Comparison of ENCODE assay signal across 8 cellular contexts in genomic region chr2:120013569-120014223, GRCh38. TPM values are rescaled to one million over a fixed set of nuclear protein-coding genes. Genes with fewer than 3 reads are reported as not detected.
DNase-seq lines count a peak whose midpoint lies in the region; ATAC-seq and TF ChIP-seq lines count a peak whose summit lies in the region.

No MANE protein-coding gene starts in this region.

- TF ChIP-seq CTCF in A673 (conservative IDR thresholded peaks at IDR 0.05; ENCODE audit: low read depth, low read length) (no peak), osteocyte (IDR thresholded peaks at IDR 0.05) (no peak), GM13977 (IDR thresholded peaks at IDR 0.05; ENCODE audit: extremely low read depth, insufficient read depth, missing control alignments) (no peak)

- H3K36me3 ChIP-seq in A673 (ENCODE audit: insufficient read depth, low read length, poor library complexity, severe bottlenecking) (no peaks in the 10 kb centered on the region), SJSA1 (peaks cover 4% of the 10 kb centered on the region; the same call in 1 of the 2 replicates)

- DNase-seq in A673 (ENCODE audit: low spot score) (peak; percentile 32), SJSA1 (ENCODE audit: low read depth in 1 of 2, low spot score in 2 of 2) (no peak), fibroblast of peridontal ligament (ENCODE audit: extremely low read depth) (peak; percentile 14), osteocyte (ENCODE audit: extremely low spot score, unreplicated experiment) (no peak), GM13977 (ENCODE audit: low spot score) (no peak), activated gamma-delta T cell treated with Interleukin-2 at 50 U/mL for 16 hours (no peak)

- H3K9me3 ChIP-seq in A673 (ENCODE audit: low read depth, low read length, poor library complexity, severe bottlenecking): no peaks in the 10 kb centered on the region
- H3K9me3 ChIP-seq in SJSA1 (replicated peaks): no peaks in the 10 kb centered on the region

- POLR2A ChIA-PET in A673 (lab: Charles Lee; ENCODE audit: low non-redundant PET): no interaction called here

- H3K4me1 ChIP-seq in A673 (ENCODE audit: insufficient read depth, low read length, poor library complexity, severe bottlenecking): peaks cover 7% of the 10 kb centered on the region
- peaks cover 3% of the 10 kb centered on the region; the same call in 1 of the 2 replicates for H3K4me1 ChIP-seq in SJSA1 (replicated peaks)

- peak overlapping the region; percentile 84 for H3K4me3 Mint-ChIP-seq in osteocyte (ENCODE audit: unreplicated experiment)

- H3K36me3 Mint-ChIP-seq in osteocyte (ENCODE audit: unreplicated experiment): no peaks in the 10 kb centered on the region

- no peaks in the 10 kb centered on the region for H3K9me3 Mint-ChIP-seq in osteocyte (ENCODE audit: unreplicated experiment)

- no peaks in the 10 kb centered on the region for H3K27me3 Mint-ChIP-seq in osteocyte (ENCODE audit: unreplicated experiment)

- peak; percentile 4 for ATAC-seq in GM19023 (IDR thresholded peaks at IDR 0.05; ENCODE audit: unreplicated experiment)
- ATAC-seq in HG03457 (IDR thresholded peaks at IDR 0.05; ENCODE audit: unreplicated experiment): no peak

- CTCF ChIA-PET in A673 (lab: Charles Lee): no interaction called here

- H3K27ac ChIP-seq in A673 (ENCODE audit: low read depth, low read length, poor library complexity, severe bottlenecking) (peak overlapping the region; percentile 91), SJSA1 (no peak overlapping the region)

- no peaks in the 10 kb centered on the region for H3K27me3 ChIP-seq in A673 (replicated peaks; ENCODE audit: insufficient read depth, low read depth, low read length, poor library complexity)
- no peaks in the 10 kb centered on the region for H3K27me3 ChIP-seq in SJSA1 (replicated peaks)

- peaks cover 21% of the 10 kb centered on the region for H3K4me1 Mint-ChIP-seq in osteocyte (ENCODE audit: unreplicated experiment)

- H3K4me3 ChIP-seq in A673 (ENCODE audit: low read depth, low read length, poor library complexity, severe bottlenecking) (peak overlapping the region; percentile 74), SJSA1 (peak overlapping the region; percentile 87)

- peak overlapping the region; percentile 31 for H3K27ac Mint-ChIP-seq in osteocyte (ENCODE audit: unreplicated experiment)

- in situ Hi-C loops in GM13977 (cut with MboI; ENCODE audit: low pct_unique_long_range_greater_than_20kb, low sequenced_read_pairs, unreplicated experiment): no loop called here

- TSS peak; percentile 69 for BruUV-seq in A673 (replicated peaks; lab: Mats Ljungman, UMichigan)

- intact Hi-C loops in A673 (cut with micrococcal nuclease; ENCODE audit: unreplicated experiment): loop anchor here (5.0 kb wide), 1 partner anchor 311 kb away; no protein-coding TSS in a partner anchor

RNA-seq across cellular contexts. Expression of gene EPB41L5, which starts 0.8 kb away (rescaled TPM):
- 25.8 and 26.5 TPM in 2 replicates for total RNA-seq in A673 (2021)
- 9.7 and 18.0 TPM in 2 replicates for total RNA-seq in SJSA1 (2014; rRNA removed; shearing (Covaris generic))
- 14.9 and 16.2 TPM in 2 replicates for total RNA-seq in osteocyte

Comparison
In these comparisons a context has a peak if more than half of its experiments do, and no peak if none do; other contexts are left out.
1. DNase-seq: peak in A673 (single experiment) and fibroblast of peridontal ligament (single experiment); none in SJSA1 (0 of 2), osteocyte (single experiment), GM13977 (single experiment) and activated gamma-delta T cell treated with Interleukin-2 at 50 U/mL for 16 hours (single experiment).